ENCODE assay signal across 8 cellular contexts in genomic region chr9:110744753-110745522, GRCh38.
DNase-seq lines count a peak whose midpoint lies in the region; ATAC-seq and TF ChIP-seq lines count a peak whose summit lies in the region.

No MANE protein-coding gene starts in this region.

- H3K36me3 ChIP-seq in HAP-1 (replicated peaks): no peaks in the 10 kb centered on the region

- H3K4me1 ChIP-seq in HAP-1: no peaks in the 10 kb centered on the region

- H3K27me3 ChIP-seq in HAP-1 (ENCODE audit: low read depth): no peaks in the 10 kb centered on the region

- intact Hi-C loops in Right ventricle myocardium superior (cut with DNase I) (no loop called here), sciatic nerve (cut with DNase I) (no loop called here)

- in situ Hi-C loops in HAP-1 (cut with MboI; ENCODE audit: low sequenced_read_pairs): no loop called here

- ATAC-seq in SK-N-SH treated with all-trans-retinoic acid at 6 μM for 48 hours (peak; percentile 91), Right ventricle myocardium superior (ENCODE audit: poor library complexity) (peak; percentile 82), sciatic nerve (peak; percentile 92), GM18867 (IDR thresholded peaks at IDR 0.05; ENCODE audit: unreplicated experiment) (no peak), HG03571 (IDR thresholded peaks at IDR 0.05; ENCODE audit: unreplicated experiment) (no peak)

- H3K4me3 ChIP-seq in HAP-1: no peak overlapping the region

- peak; percentile 93 for DNase-seq in DMS79 treated with DMSO at 0.1 percent for 48 hours (lab: John Stamatoyannopoulos, UW)
- no peak for DNase-seq in Right ventricle myocardium superior
- no peak for DNase-seq in sciatic nerve (ENCODE audit: low spot score)
- DNase-seq in NCI-H2107 (lab: John Stamatoyannopoulos, UW): no peak
- DNase-seq in HAP-1 (ENCODE audit: low spot score in 2 of 2): no peak

- no peaks in the 10 kb centered on the region for H3K9me3 ChIP-seq in HAP-1

TF ChIP-seq in SK-N-SH treated with all-trans-retinoic acid at 6 μM for 48 hours, 23 proteins besides CTCF, POLR2A, EP300 and RAD21:
- no peak for TF ChIP-seq ZNF70 (CRISPR knock-in tag; IDR thresholded peaks at IDR 0.05)
- TF ChIP-seq PPARA (CRISPR knock-in tag; IDR thresholded peaks at IDR 0.05; ENCODE audit: borderline replicate concordance): no peak
- no peak for TF ChIP-seq ARNTL (CRISPR knock-in tag; IDR thresholded peaks at IDR 0.05; ENCODE audit: borderline replicate concordance, low read depth)
- no peak for TF ChIP-seq ZFP30 (CRISPR knock-in tag; IDR thresholded peaks at IDR 0.05)
- no peak for TF ChIP-seq ZNF565 (CRISPR knock-in tag; conservative IDR thresholded peaks at IDR 0.05; ENCODE audit: low read depth)
- TF ChIP-seq ISL1 (CRISPR knock-in tag; IDR thresholded peaks at IDR 0.05): peak; percentile 60
- TF ChIP-seq ZC3H10 (CRISPR knock-in tag; IDR thresholded peaks at IDR 0.05): no peak
- TF ChIP-seq CSDC2 (CRISPR knock-in tag; IDR thresholded peaks at IDR 0.05): no peak
- 0 out of 2 replicates have a peak, but pooled peaks have one; percentile 38 for TF ChIP-seq TOX (CRISPR knock-in tag; IDR thresholded peaks at IDR 0.05; ENCODE audit: borderline replicate concordance)
- TF ChIP-seq BACH2 (CRISPR knock-in tag; IDR thresholded peaks at IDR 0.05; ENCODE audit: borderline replicate concordance): no peak
- TF ChIP-seq GLIS3 (CRISPR knock-in tag; IDR thresholded peaks at IDR 0.05): no peak
- TF ChIP-seq CSRNP3 (CRISPR knock-in tag; IDR thresholded peaks at IDR 0.05): no peak

Comparison
In these comparisons a context has a peak if more than half of its experiments do, and no peak if none do; other contexts are left out.
1. ATAC-seq: peak in SK-N-SH treated with all-trans-retinoic acid at 6 μM for 48 hours (single experiment), Right ventricle myocardium superior (single experiment) and sciatic nerve (single experiment); none in GM18867 (single experiment) and HG03571 (single experiment).